In genomic region chrX:14676431-14676830, GRCh38 we compare ENCODE assay signal across 17 cellular contexts.
"Had no signal": no experiment of that assay in that cellular context is flagged by ENCODE, and none has a peak within 500 bp of the region (broad histone marks: within the 10 kb centered on the region; RNA-seq: fewer than 3 reads in every experiment).

No MANE protein-coding gene starts in this region.

- H3K36me3 ChIP-seq: gastrocnemius medialis, heart right ventricle, left ventricle myocardium inferior, thyroid gland had no signal

- H3K4me1 ChIP-seq: gastrocnemius medialis, heart right ventricle, left ventricle myocardium inferior, thyroid gland had no signal

- H3K4me1 Mint-ChIP-seq: activated naive CD4-positive, alpha-beta T cell treated with anti-CD3 and anti-CD28 coated beads, Interleukin-2, amount 50 U/mL, for 24 hours had no signal

- DNase-seq: activated CD4-positive, alpha-beta T cell treated with anti-CD3 and anti-CD28 coated beads, Interleukin-2, amount 50 U/mL, for 4 hours; activated CD4-positive, CD25-positive, alpha-beta regulatory T cell treated with anti-CD3 and anti-CD28 coated beads, Interleukin-2, amount 50 U/mL, for 72 hours; activated effector memory CD4-positive, alpha-beta T cell treated with Interleukin-2 at 50 U/mL for 16 hours; activated T-cell treated with anti-CD3 and anti-CD28 coated beads, Interleukin-2, amount 50 U/mL, for 24 hours; amygdala; dermis blood vessel endothelial cell; gastrocnemius medialis; heart right ventricle; left ventricle myocardium inferior; stimulated activated CD4-positive, alpha-beta T cell treated with anti-CD3 and anti-CD28 coated beads, Interleukin-15, amount 100 ng/mL, for 24 hours; stimulated activated CD4-positive, alpha-beta T cell treated with anti-CD3 and anti-CD28 coated beads, Interleukin-4, amount 100 ng/mL, for 4 hours; thyroid gland had no signal

- H3K9me3 ChIP-seq: heart right ventricle, left ventricle myocardium inferior, thyroid gland had no signal

- H3K27ac Mint-ChIP-seq: activated naive CD4-positive, alpha-beta T cell treated with anti-CD3 and anti-CD28 coated beads, Interleukin-2, amount 50 U/mL, for 24 hours; activated T-cell treated with anti-CD3 and anti-CD28 coated beads, Interleukin-2, amount 50 U/mL, for 24 hours; T-helper 2 cell treated with Interferon-gamma antibody and Interleukin-4, amounts not matched to agents 5 μg/mL and 100 μg/mL, for 36 hours had no signal

- H3K27me3 Mint-ChIP-seq: activated naive CD4-positive, alpha-beta T cell treated with anti-CD3 and anti-CD28 coated beads, Interleukin-2, amount 50 U/mL, for 24 hours had no signal

- H3K9me3 Mint-ChIP-seq: activated naive CD4-positive, alpha-beta T cell treated with anti-CD3 and anti-CD28 coated beads, Interleukin-2, amount 50 U/mL, for 24 hours; activated T-cell treated with anti-CD3 and anti-CD28 coated beads, Interleukin-2, amount 50 U/mL, for 24 hours; T-helper 2 cell treated with Interferon-gamma antibody and Interleukin-4, amounts not matched to agents 5 μg/mL and 100 μg/mL, for 36 hours had no signal

- FAIRE-seq: keratinocyte, urothelium cell line had no signal

- H3K27ac ChIP-seq: gastrocnemius medialis, heart right ventricle, left ventricle myocardium inferior, thyroid gland had no signal

- H3K36me3 Mint-ChIP-seq: activated naive CD4-positive, alpha-beta T cell treated with anti-CD3 and anti-CD28 coated beads, Interleukin-2, amount 50 U/mL, for 24 hours had no signal

- H3K4me3 Mint-ChIP-seq: activated naive CD4-positive, alpha-beta T cell treated with anti-CD3 and anti-CD28 coated beads, Interleukin-2, amount 50 U/mL, for 24 hours; activated T-cell treated with anti-CD3 and anti-CD28 coated beads, Interleukin-2, amount 50 U/mL, for 24 hours; T-helper 2 cell treated with Interferon-gamma antibody and Interleukin-4, amounts not matched to agents 5 μg/mL and 100 μg/mL, for 36 hours had no signal

- H3K4me3 ChIP-seq: gastrocnemius medialis, heart right ventricle, left ventricle myocardium inferior, thyroid gland had no signal

- ATAC-seq: esophagus mucosa, gastrocnemius medialis, heart right ventricle had no signal

- H3K27me3 ChIP-seq: gastrocnemius medialis, heart right ventricle, thyroid gland had no signal
